In genomic region chr12:32659908-32660440, GRCh38 we compare ENCODE assay signal across 23 cellular contexts. TPM values are rescaled to one million over a fixed set of nuclear protein-coding genes. Genes with fewer than 3 reads are reported as not detected.
DNase-seq lines count a peak whose midpoint lies in the region; ATAC-seq and TF ChIP-seq lines count a peak whose summit lies in the region.
"Had no signal": no experiment of that assay in that cellular context is flagged by ENCODE, and none has a peak within 500 bp of the region (broad histone marks: within the 10 kb centered on the region; RNA-seq: fewer than 3 reads in every experiment).

No MANE protein-coding gene starts in this region.

- H3K4me1 Mint-ChIP-seq in stimulated activated effector memory CD8-positive, alpha-beta T cell treated with anti-CD3 and anti-CD28 coated beads, Interleukin-12 subunit alpha, Interleukin-12 subunit beta, amount 100 ng/mL, for 72 hours, result no peaks in the 10 kb centered on the region

- H3K27ac Mint-ChIP-seq in stimulated activated effector memory CD8-positive, alpha-beta T cell treated with anti-CD3 and anti-CD28 coated beads, Interleukin-12 subunit alpha, Interleukin-12 subunit beta, amount 100 ng/mL, for 72 hours, result no peak overlapping the region

- BruUV-seq in Panc1 (replicated peaks; lab: Mats Ljungman, UMichigan), result no TSS peak

- intact Hi-C loops in Panc1 (cut with micrococcal nuclease; ENCODE audit: unreplicated experiment), result no loop called here

- ATAC-seq in Panc1, result peak; percentile 44; the same call in 1 of the 2 replicates
- ATAC-seq in stimulated activated effector memory CD8-positive, alpha-beta T cell treated with anti-CD3 and anti-CD28 coated beads, Interleukin-12 subunit alpha, Interleukin-12 subunit beta, amount 100 ng/mL, for 72 hours, result peak; percentile 39

- H3K27me3 ChIP-seq in Panc1 (ENCODE audit: control insufficient read depth, insufficient read depth, low read length), result no peaks in the 10 kb centered on the region
- H3K27me3 ChIP-seq: adrenal gland; BLaER1 treated with 17β-estradiol and CSF1 and Interleukin-3, amounts not matched to agents 10 nM and 100 nM; sigmoid colon; tibial nerve had no signal

- POLR2A ChIA-PET in Panc1 (lab: Charles Lee), result no interaction called here

- no peaks in the 10 kb centered on the region for H3K36me3 Mint-ChIP-seq in stimulated activated effector memory CD8-positive, alpha-beta T cell treated with anti-CD3 and anti-CD28 coated beads, Interleukin-12 subunit alpha, Interleukin-12 subunit beta, amount 100 ng/mL, for 72 hours

- no peaks in the 10 kb centered on the region for H3K4me1 ChIP-seq in Panc1 (ENCODE audit: control insufficient read depth, insufficient read depth, low read length)
- H3K4me1 ChIP-seq: BLaER1 treated with 17β-estradiol and CSF1 and Interleukin-3, amounts not matched to agents 10 nM and 100 nM; tibial nerve had no signal

- TF ChIP-seq CTCF in Panc1 (IDR thresholded peaks at IDR 0.05), result no peak

- no peak overlapping the region for H3K27ac ChIP-seq in Panc1 (ENCODE audit: low read length)
- H3K27ac ChIP-seq: BLaER1 treated with 17β-estradiol and CSF1 and Interleukin-3, amounts not matched to agents 10 nM and 100 nM; tibial nerve had no signal

- in situ Hi-C loops in Panc1 (cut with HindIII; ENCODE audit: low pct_unique_long_range_greater_than_20kb, low sequenced_read_pairs), result no loop called here

- H3K4me3 Mint-ChIP-seq in stimulated activated effector memory CD8-positive, alpha-beta T cell treated with anti-CD3 and anti-CD28 coated beads, Interleukin-12 subunit alpha, Interleukin-12 subunit beta, amount 100 ng/mL, for 72 hours, result no peak overlapping the region
- H3K4me3 Mint-ChIP-seq: HFFc6 had no signal

- no peaks in the 10 kb centered on the region for H3K9me3 ChIP-seq in Panc1 (ENCODE audit: control insufficient read depth, insufficient read depth, low read depth, low read length)
- H3K9me3 ChIP-seq: adrenal gland; BLaER1 treated with 17β-estradiol and CSF1 and Interleukin-3, amounts not matched to agents 10 nM and 100 nM; sigmoid colon; tibial nerve had no signal

- H3K4me3 ChIP-seq in Panc1 (ENCODE audit: low read depth in 2 of 2, low read length in 2 of 2), result no peak overlapping the region
- H3K4me3 ChIP-seq: adrenal gland; BLaER1 treated with 17β-estradiol and CSF1 and Interleukin-3, amounts not matched to agents 10 nM and 100 nM; sigmoid colon; tibial nerve had no signal

- CTCF ChIA-PET in Panc1 (lab: Charles Lee), result interaction anchor here (1.2 kb wide), 1 partner anchor 1007 kb away, joined by 12 read pairs; no protein-coding TSS in a partner anchor

- no peaks in the 10 kb centered on the region for H3K9me3 Mint-ChIP-seq in stimulated activated effector memory CD8-positive, alpha-beta T cell treated with anti-CD3 and anti-CD28 coated beads, Interleukin-12 subunit alpha, Interleukin-12 subunit beta, amount 100 ng/mL, for 72 hours
- H3K9me3 Mint-ChIP-seq: HFFc6 had no signal

- no peaks in the 10 kb centered on the region for H3K36me3 ChIP-seq in Panc1 (ENCODE audit: control insufficient read depth, insufficient read depth, low read length)
- H3K36me3 ChIP-seq: adrenal gland; BLaER1 treated with 17β-estradiol and CSF1 and Interleukin-3, amounts not matched to agents 10 nM and 100 nM; sigmoid colon; tibial nerve had no signal

- DNase-seq in NCI-H2029 treated with DMSO at 0.1 percent for 48 hours (lab: John Stamatoyannopoulos, UW) (peak; percentile 3), NCI-H2029 (lab: John Stamatoyannopoulos, UW) (no peak), Panc1 (ENCODE audit: low read depth, low spot score) (no peak), islet precursor cell (peak; percentile 89), iPS-NIHi7 (ENCODE audit: extremely low spot score) (no peak), NCI-H446 treated with DMSO at 0.1 percent for 48 hours (lab: John Stamatoyannopoulos, UW) (no peak), ecto neural progenitor cell (ENCODE audit: low spot score) (no peak)
- no peak for DNase-seq in stimulated activated effector memory CD8-positive, alpha-beta T cell treated with anti-CD3 and anti-CD28 coated beads, Interleukin-12 subunit alpha, Interleukin-12 subunit beta, amount 100 ng/mL, for 72 hours (ENCODE audit: low spot score in 2 of 2)
- DNase-seq: activated CD4-positive, alpha-beta T cell treated with anti-CD3 and anti-CD28 coated beads, Interleukin-2, amount 50 U/mL, for 1 hour; activated CD8-positive, alpha-beta memory T cell treated with anti-CD3 and anti-CD28 coated beads, Interleukin-2, amount 50 U/mL, for 4 hours; activated effector memory CD4-positive, alpha-beta T cell treated with anti-CD3 and anti-CD28 coated beads, Interleukin-2, amount 50 U/mL, for 16 hours; dermis blood vessel endothelial cell; GF-D8; NCI-H2081 treated with DMSO at 0.1 percent for 48 hours; NCI-H526; nucleus accumbens; SHP77 treated with DMSO at 0.1 percent for 48 hours; sigmoid colon; stimulated activated naive CD4-positive, alpha-beta T cell had no signal

RNA-seq across cellular contexts. Expression of gene DNM1L, which starts 19.1 kb away (rescaled TPM):
- total RNA-seq in Panc1 (2021; ENCODE audit: unreplicated experiment), result 91.8 TPM
- polyA plus RNA-seq in Panc1 (2012; ENCODE audit: insufficient read length), result 55.2 TPM

Comparison
In these comparisons a context has a peak if more than half of its experiments do, and no peak if none do; other contexts are left out.
1. DNase-seq: peak in NCI-H2029 treated with DMSO at 0.1 percent for 48 hours (single experiment) and islet precursor cell (single experiment); none in NCI-H2029 (single experiment), Panc1 (single experiment), stimulated activated effector memory CD8-positive, alpha-beta T cell treated with anti-CD3 and anti-CD28 coated beads, Interleukin-12 subunit alpha, Interleukin-12 subunit beta, amount 100 ng/mL, for 72 hours (0 of 2), iPS-NIHi7 (single experiment), NCI-H446 treated with DMSO at 0.1 percent for 48 hours (single experiment) and ecto neural progenitor cell (single experiment).